13 cellular contexts compared by ENCODE assay signal in the genomic region with DNA sequence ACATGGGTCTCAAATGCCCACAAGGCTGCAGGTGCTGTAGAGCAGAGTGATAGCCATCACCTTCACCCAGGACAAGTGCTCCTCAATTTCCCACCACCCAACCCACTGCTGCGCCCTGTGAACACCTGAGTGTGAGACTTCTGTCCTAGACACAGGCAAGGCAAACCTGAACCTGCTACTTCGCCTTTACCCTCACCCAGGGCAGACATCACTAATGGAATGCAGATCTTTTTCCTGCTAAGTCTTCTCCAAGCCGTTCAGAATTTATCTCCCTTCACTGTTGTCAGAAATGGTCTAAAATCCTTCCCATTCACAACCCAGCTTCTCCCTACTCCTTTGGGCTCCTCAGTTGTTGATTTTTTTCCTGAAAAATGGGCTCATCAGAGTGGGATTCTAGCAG.
DNase-seq lines count a peak whose midpoint lies in the region; ATAC-seq and TF ChIP-seq lines count a peak whose summit lies in the region.
"Had no signal": no experiment of that assay in that cellular context is flagged by ENCODE, and none has a peak within 500 bp of the region (broad histone marks: within the 10 kb centered on the region; RNA-seq: fewer than 3 reads in every experiment).

No MANE protein-coding gene starts in this region.

- intact Hi-C loops in breast epithelium (cut with DNase I; ENCODE audit: low total_unique reads): no loop called here

- peak overlapping the region; percentile 31 to 95 (median 82); a peak in 21 of 22 replicates for H3K27ac ChIP-seq in BLaER1 treated with 17β-estradiol and CSF1 and Interleukin-3, amounts not matched to agents 10 nM and 100 nM
- H3K27ac ChIP-seq in foreskin keratinocyte (no peak overlapping the region), breast epithelium (peak overlapping the region in 1 of 2 donors; percentile 66)
- H3K27ac ChIP-seq: GM23248 had no signal

- H3K36me3 ChIP-seq in BLaER1 treated with 17β-estradiol and CSF1 and Interleukin-3, amounts not matched to agents 10 nM and 100 nM: peaks cover 0 to 29% (median 0%) of the 10 kb centered on the region in 11 experiments; a peak in 5 of 22 replicates
- no peaks in the 10 kb centered on the region for H3K36me3 ChIP-seq in breast epithelium
- H3K36me3 ChIP-seq: BE2C, esophagus muscularis mucosa had no signal

- TF ChIP-seq CTCF in foreskin keratinocyte (conservative IDR thresholded peaks at IDR 0.05): no peak
- no peak for TF ChIP-seq CTCF in breast epithelium (IDR thresholded peaks at IDR 0.05)

- POLR2A ChIA-PET in activated naive CD8-positive, alpha-beta T cell treated with anti-CD3 and anti-CD28 coated beads, Interleukin-2, amount 10 ng/mL, durations not matched to agents 7 days and 5 days (lab: Charles Lee): interaction anchor here (0.6 to 3.1 kb wide), 7 partner anchors 9 to 66 kb away, joined by 3 to 37 read pairs (median 5); a partner anchor contains a TSS

- peak overlapping the region; percentile 66 to 94 (median 82) for H3K4me2 ChIP-seq in BLaER1 treated with 17β-estradiol and CSF1 and Interleukin-3, amounts not matched to agents 10 nM and 100 nM
- H3K4me2 ChIP-seq: SK-N-SH had no signal

- no peak for ATAC-seq in activated naive CD8-positive, alpha-beta T cell treated with anti-CD3 and anti-CD28 coated beads, Interleukin-2, amount 10 ng/mL, durations not matched to agents 7 days and 5 days (ENCODE audit: low read depth)
- ATAC-seq in naive B cell (ENCODE audit: low read depth in 2 of 2) (no peak), foreskin keratinocyte (no peak)

- H3K4me3 Mint-ChIP-seq in activated naive CD8-positive, alpha-beta T cell treated with anti-CD3 and anti-CD28 coated beads, Interleukin-2, amount 10 ng/mL, durations not matched to agents 7 days and 5 days: peak overlapping the region; percentile 77
- H3K4me3 Mint-ChIP-seq in naive B cell: peak overlapping the region in 5 of 8 donors; percentile 70 to 88 (median 73)

- peaks cover 0 to 100% (median 0%) of the 10 kb centered on the region in 11 experiments; a peak in 6 of 22 replicates for H4K20me1 ChIP-seq in BLaER1 treated with 17β-estradiol and CSF1 and Interleukin-3, amounts not matched to agents 10 nM and 100 nM

- DNase-seq in GF-D8 (lab: John Stamatoyannopoulos, UW): peak; percentile 15
- no peak for DNase-seq in activated naive CD8-positive, alpha-beta T cell treated with anti-CD3 and anti-CD28 coated beads, Interleukin-2, amount 10 ng/mL, durations not matched to agents 7 days and 5 days
- DNase-seq in naive B cell: no peak
- DNase-seq in foreskin keratinocyte: no peak
- DNase-seq in iPS-NIHi7 (ENCODE audit: extremely low spot score): no peak
- no peak for DNase-seq in breast epithelium (ENCODE audit: low spot score in 2 of 2)
- DNase-seq in NCI-H2081 (lab: John Stamatoyannopoulos, UW): no peak
- DNase-seq: BE2C, GM23248, NCI-H2081 treated with DMSO at 0.1 percent for 48 hours, SK-N-SH had no signal

- H3K27ac Mint-ChIP-seq in activated naive CD8-positive, alpha-beta T cell treated with anti-CD3 and anti-CD28 coated beads, Interleukin-2, amount 10 ng/mL, durations not matched to agents 7 days and 5 days: peak overlapping the region; percentile 96
- H3K27ac Mint-ChIP-seq in naive B cell: peak overlapping the region; percentile 64 to 93 (median 90)

- peaks cover 79% of the 10 kb centered on the region for H3K4me1 Mint-ChIP-seq in activated naive CD8-positive, alpha-beta T cell treated with anti-CD3 and anti-CD28 coated beads, Interleukin-2, amount 10 ng/mL, durations not matched to agents 7 days and 5 days
- H3K4me1 Mint-ChIP-seq in naive B cell: peaks cover 55 to 93% (median 88%) of the 10 kb centered on the region in 3 donors

- H3K27me3 Mint-ChIP-seq in activated naive CD8-positive, alpha-beta T cell treated with anti-CD3 and anti-CD28 coated beads, Interleukin-2, amount 10 ng/mL, durations not matched to agents 7 days and 5 days: no peaks in the 10 kb centered on the region
- H3K27me3 Mint-ChIP-seq in naive B cell: no peaks in the 10 kb centered on the region

- H3K9ac ChIP-seq in BLaER1 treated with 17β-estradiol and CSF1 and Interleukin-3, amounts not matched to agents 10 nM and 100 nM: peak overlapping the region in 9 of 11 experiments; percentile 24 to 78 (median 57); a peak in 13 of 22 replicates
- H3K9ac ChIP-seq: GM23248, SK-N-SH had no signal

- H3K9me3 Mint-ChIP-seq in activated naive CD8-positive, alpha-beta T cell treated with anti-CD3 and anti-CD28 coated beads, Interleukin-2, amount 10 ng/mL, durations not matched to agents 7 days and 5 days: no peaks in the 10 kb centered on the region
- peaks cover 0 to 8% (median 4%) of the 10 kb centered on the region in 7 donors for H3K9me3 Mint-ChIP-seq in naive B cell

- peaks cover 47% of the 10 kb centered on the region for H3K36me3 Mint-ChIP-seq in activated naive CD8-positive, alpha-beta T cell treated with anti-CD3 and anti-CD28 coated beads, Interleukin-2, amount 10 ng/mL, durations not matched to agents 7 days and 5 days
- H3K36me3 Mint-ChIP-seq in naive B cell: peaks cover 0 to 6% of the 10 kb centered on the region in 2 donors

- peaks cover 42 to 99% (median 85%) of the 10 kb centered on the region in 10 experiments for H3K4me1 ChIP-seq in BLaER1 treated with 17β-estradiol and CSF1 and Interleukin-3, amounts not matched to agents 10 nM and 100 nM
- H3K4me1 ChIP-seq in foreskin keratinocyte: no peaks in the 10 kb centered on the region
- no peaks in the 10 kb centered on the region for H3K4me1 ChIP-seq in breast epithelium
- H3K4me1 ChIP-seq: BE2C had no signal

- no peaks in the 10 kb centered on the region for H3K27me3 ChIP-seq in BLaER1 treated with 17β-estradiol and CSF1 and Interleukin-3, amounts not matched to agents 10 nM and 100 nM
- H3K27me3 ChIP-seq in foreskin keratinocyte: peaks cover 6% of the 10 kb centered on the region
- H3K27me3 ChIP-seq in breast epithelium: no peaks in the 10 kb centered on the region
- H3K27me3 ChIP-seq: BE2C, esophagus muscularis mucosa had no signal

- H3K4me3 ChIP-seq in BLaER1 treated with 17β-estradiol and CSF1 and Interleukin-3, amounts not matched to agents 10 nM and 100 nM: peak overlapping the region in 2 of 10 experiments; percentile 25 to 35; a peak in 1 of 20 replicates
- H3K4me3 ChIP-seq in breast epithelium: no peak overlapping the region
- H3K4me3 ChIP-seq: esophagus muscularis mucosa, GM23248 had no signal

- H3K9me3 ChIP-seq in BLaER1 treated with 17β-estradiol and CSF1 and Interleukin-3, amounts not matched to agents 10 nM and 100 nM (replicated peaks in 1 of 11): peaks cover 0 to 11% (median 3%) of the 10 kb centered on the region in 11 experiments; a peak in 9 of 22 replicates
- peaks cover 0 to 4% of the 10 kb centered on the region in 2 donors for H3K9me3 ChIP-seq in breast epithelium
- H3K9me3 ChIP-seq: BE2C, SK-N-SH had no signal

- no peak for TF ChIP-seq POLR2A in breast epithelium (IDR thresholded peaks at IDR 0.05)
